ENCODE assay signal across 1 cellular context in the genomic region with DNA sequence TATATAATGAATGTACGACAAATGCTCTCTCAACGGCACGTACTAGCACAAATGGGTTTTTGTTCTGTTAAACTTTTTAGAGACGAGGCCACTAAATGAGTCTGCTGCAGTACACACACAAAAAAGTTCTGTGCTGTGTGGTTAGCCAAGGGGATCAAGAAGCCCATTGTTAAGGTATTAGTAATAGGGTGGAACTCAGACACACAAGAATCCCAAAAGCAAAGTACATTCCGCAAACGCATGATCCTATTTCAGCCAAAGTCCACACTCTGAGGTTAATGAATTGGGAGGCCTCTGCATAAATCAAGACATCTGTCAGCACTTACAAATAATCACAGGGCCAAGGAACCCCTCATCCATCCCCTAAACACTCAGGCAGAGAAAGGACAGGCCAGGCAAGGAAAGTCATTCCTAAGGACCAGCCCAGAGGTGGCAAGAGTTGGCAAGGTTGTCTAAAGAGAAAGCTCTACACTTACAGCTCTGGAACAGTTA.
TF ChIP-seq lines count a peak whose summit lies in the region.

No MANE protein-coding gene starts in this region.

TF ChIP-seq in HepG2, 621 proteins besides CTCF, POLR2A, EP300 and RAD21 (continues in another document):
- TF ChIP-seq, protein P1, sequence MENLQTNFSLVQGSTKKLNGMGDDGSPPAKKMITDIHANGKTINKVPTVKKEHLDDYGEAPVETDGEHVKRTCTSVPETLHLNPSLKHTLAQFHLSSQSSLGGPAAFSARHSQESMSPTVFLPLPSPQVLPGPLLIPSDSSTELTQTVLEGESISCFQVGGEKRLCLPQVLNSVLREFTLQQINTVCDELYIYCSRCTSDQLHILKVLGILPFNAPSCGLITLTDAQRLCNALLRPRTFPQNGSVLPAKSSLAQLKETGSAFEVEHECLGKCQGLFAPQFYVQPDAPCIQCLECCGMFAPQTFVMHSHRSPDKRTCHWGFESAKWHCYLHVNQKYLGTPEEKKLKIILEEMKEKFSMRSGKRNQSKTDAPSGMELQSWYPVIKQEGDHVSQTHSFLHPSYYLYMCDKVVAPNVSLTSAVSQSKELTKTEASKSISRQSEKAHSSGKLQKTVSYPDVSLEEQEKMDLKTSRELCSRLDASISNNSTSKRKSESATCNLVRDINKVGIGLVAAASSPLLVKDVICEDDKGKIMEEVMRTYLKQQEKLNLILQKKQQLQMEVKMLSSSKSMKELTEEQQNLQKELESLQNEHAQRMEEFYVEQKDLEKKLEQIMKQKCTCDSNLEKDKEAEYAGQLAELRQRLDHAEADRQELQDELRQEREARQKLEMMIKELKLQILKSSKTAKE (CRISPR knock-in tag; IDR thresholded peaks at IDR 0.05; ENCODE audit: borderline replicate concordance) = peak; percentile 48; the same call in 1 of the 2 replicates
- no peak for TF ChIP-seq ZNF644 (CRISPR knock-in tag; IDR thresholded peaks at IDR 0.05; ENCODE audit: low read depth)
- no peak for TF ChIP-seq HNRNPUL1 (IDR thresholded peaks at IDR 0.05; ENCODE audit: low read depth, low read length)
- no peak for TF ChIP-seq PHB2 (IDR thresholded peaks at IDR 0.05; ENCODE audit: partially characterized antibody)
- no peak for TF ChIP-seq GLI4 (CRISPR knock-in tag; IDR thresholded peaks at IDR 0.05; ENCODE audit: borderline replicate concordance)
- peak; percentile 42 for TF ChIP-seq HNRNPLL (IDR thresholded peaks at IDR 0.05; ENCODE audit: low read depth, low read length, poor library complexity, severe bottlenecking)
- TF ChIP-seq TSC22D2 (CRISPR knock-in tag; IDR thresholded peaks at IDR 0.05; ENCODE audit: borderline replicate concordance) = no peak
- TF ChIP-seq ARID5B (CRISPR knock-in tag; IDR thresholded peaks at IDR 0.05) = peak; percentile 86
- no peak for TF ChIP-seq ZNF589 (CRISPR knock-in tag; conservative IDR thresholded peaks at IDR 0.05)
- peak; percentile 81 for TF ChIP-seq HNF4G (IDR thresholded peaks at IDR 0.05; ENCODE audit: borderline replicate concordance, low read depth, low read length)
- TF ChIP-seq HNF4G (CRISPR knock-in tag; IDR thresholded peaks at IDR 0.05; ENCODE audit: borderline replicate concordance, low read depth) = 0 out of 2 replicates have a peak, but pooled peaks have one; percentile 48
- peak; percentile 81 for TF ChIP-seq GATAD2A (CRISPR knock-in tag; IDR thresholded peaks at IDR 0.05)
- TF ChIP-seq ZNF7 (CRISPR knock-in tag; IDR thresholded peaks at IDR 0.05) = peak; percentile 49
- TF ChIP-seq, protein P2, sequence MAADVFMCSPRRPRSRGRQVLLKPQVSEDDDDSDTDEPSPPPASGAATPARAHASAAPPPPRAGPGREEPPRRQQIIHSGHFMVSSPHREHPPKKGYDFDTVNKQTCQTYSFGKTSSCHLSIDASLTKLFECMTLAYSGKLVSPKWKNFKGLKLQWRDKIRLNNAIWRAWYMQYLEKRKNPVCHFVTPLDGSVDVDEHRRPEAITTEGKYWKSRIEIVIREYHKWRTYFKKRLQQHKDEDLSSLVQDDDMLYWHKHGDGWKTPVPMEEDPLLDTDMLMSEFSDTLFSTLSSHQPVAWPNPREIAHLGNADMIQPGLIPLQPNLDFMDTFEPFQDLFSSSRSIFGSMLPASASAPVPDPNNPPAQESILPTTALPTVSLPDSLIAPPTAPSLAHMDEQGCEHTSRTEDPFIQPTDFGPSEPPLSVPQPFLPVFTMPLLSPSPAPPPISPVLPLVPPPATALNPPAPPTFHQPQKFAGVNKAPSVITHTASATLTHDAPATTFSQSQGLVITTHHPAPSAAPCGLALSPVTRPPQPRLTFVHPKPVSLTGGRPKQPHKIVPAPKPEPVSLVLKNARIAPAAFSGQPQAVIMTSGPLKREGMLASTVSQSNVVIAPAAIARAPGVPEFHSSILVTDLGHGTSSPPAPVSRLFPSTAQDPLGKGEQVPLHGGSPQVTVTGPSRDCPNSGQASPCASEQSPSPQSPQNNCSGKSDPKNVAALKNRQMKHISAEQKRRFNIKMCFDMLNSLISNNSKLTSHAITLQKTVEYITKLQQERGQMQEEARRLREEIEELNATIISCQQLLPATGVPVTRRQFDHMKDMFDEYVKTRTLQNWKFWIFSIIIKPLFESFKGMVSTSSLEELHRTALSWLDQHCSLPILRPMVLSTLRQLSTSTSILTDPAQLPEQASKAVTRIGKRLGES (CRISPR knock-in tag; IDR thresholded peaks at IDR 0.05; ENCODE audit: borderline replicate concordance) = 0 out of 2 replicates have a peak, but pooled peaks have one; percentile 72
- TF ChIP-seq TEAD3 (CRISPR knock-in tag; optimal IDR thresholded peaks at IDR 0.05; ENCODE audit: borderline replicate concordance) = peak; percentile 89
- TF ChIP-seq ETV5 (CRISPR knock-in tag; IDR thresholded peaks at IDR 0.05; ENCODE audit: borderline replicate concordance) = no peak; the same call in 1 of the 2 replicates
- TF ChIP-seq ZNF629 (CRISPR knock-in tag; conservative IDR thresholded peaks at IDR 0.05) = peak; percentile 22; the same call in 1 of the 2 replicates
- TF ChIP-seq ZNF17 (CRISPR knock-in tag; IDR thresholded peaks at IDR 0.05) = no peak
- TF ChIP-seq SAP130 (CRISPR knock-in tag; IDR thresholded peaks at IDR 0.05; ENCODE audit: low read depth) = peak; percentile 35
- TF ChIP-seq, protein P3, sequence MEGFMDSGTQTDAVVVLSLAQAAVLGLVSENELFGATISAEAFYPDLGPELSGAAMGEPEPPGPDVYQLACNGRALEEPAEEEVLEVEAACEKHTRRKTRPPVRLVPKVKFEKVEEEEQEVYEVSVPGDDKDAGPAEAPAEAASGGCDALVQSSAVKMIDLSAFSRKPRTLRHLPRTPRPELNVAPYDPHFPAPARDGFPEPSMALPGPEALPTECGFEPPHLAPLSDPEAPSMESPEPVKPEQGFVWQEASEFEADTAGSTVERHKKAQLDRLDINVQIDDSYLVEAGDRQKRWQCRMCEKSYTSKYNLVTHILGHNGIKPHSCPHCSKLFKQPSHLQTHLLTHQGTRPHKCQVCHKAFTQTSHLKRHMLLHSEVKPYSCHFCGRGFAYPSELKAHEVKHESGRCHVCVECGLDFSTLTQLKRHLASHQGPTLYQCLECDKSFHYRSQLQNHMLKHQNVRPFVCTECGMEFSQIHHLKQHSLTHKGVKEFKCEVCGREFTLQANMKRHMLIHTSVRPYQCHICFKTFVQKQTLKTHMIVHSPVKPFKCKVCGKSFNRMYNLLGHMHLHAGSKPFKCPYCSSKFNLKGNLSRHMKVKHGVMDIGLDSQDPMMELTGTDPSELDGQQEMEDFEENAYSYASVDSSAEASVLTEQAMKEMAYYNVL (CRISPR knock-in tag; IDR thresholded peaks at IDR 0.05; ENCODE audit: borderline replicate concordance) = peak; percentile 31; the same call in 1 of the 2 replicates
- TF ChIP-seq, protein P4, sequence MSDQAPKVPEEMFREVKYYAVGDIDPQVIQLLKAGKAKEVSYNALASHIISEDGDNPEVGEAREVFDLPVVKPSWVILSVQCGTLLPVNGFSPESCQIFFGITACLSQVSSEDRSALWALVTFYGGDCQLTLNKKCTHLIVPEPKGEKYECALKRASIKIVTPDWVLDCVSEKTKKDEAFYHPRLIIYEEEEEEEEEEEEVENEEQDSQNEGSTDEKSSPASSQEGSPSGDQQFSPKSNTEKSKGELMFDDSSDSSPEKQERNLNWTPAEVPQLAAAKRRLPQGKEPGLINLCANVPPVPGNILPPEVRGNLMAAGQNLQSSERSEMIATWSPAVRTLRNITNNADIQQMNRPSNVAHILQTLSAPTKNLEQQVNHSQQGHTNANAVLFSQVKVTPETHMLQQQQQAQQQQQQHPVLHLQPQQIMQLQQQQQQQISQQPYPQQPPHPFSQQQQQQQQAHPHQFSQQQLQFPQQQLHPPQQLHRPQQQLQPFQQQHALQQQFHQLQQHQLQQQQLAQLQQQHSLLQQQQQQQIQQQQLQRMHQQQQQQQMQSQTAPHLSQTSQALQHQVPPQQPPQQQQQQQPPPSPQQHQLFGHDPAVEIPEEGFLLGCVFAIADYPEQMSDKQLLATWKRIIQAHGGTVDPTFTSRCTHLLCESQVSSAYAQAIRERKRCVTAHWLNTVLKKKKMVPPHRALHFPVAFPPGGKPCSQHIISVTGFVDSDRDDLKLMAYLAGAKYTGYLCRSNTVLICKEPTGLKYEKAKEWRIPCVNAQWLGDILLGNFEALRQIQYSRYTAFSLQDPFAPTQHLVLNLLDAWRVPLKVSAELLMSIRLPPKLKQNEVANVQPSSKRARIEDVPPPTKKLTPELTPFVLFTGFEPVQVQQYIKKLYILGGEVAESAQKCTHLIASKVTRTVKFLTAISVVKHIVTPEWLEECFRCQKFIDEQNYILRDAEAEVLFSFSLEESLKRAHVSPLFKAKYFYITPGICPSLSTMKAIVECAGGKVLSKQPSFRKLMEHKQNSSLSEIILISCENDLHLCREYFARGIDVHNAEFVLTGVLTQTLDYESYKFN (CRISPR knock-in tag; conservative IDR thresholded peaks at IDR 0.05) = peak; percentile 78
- TF ChIP-seq, protein P5, sequence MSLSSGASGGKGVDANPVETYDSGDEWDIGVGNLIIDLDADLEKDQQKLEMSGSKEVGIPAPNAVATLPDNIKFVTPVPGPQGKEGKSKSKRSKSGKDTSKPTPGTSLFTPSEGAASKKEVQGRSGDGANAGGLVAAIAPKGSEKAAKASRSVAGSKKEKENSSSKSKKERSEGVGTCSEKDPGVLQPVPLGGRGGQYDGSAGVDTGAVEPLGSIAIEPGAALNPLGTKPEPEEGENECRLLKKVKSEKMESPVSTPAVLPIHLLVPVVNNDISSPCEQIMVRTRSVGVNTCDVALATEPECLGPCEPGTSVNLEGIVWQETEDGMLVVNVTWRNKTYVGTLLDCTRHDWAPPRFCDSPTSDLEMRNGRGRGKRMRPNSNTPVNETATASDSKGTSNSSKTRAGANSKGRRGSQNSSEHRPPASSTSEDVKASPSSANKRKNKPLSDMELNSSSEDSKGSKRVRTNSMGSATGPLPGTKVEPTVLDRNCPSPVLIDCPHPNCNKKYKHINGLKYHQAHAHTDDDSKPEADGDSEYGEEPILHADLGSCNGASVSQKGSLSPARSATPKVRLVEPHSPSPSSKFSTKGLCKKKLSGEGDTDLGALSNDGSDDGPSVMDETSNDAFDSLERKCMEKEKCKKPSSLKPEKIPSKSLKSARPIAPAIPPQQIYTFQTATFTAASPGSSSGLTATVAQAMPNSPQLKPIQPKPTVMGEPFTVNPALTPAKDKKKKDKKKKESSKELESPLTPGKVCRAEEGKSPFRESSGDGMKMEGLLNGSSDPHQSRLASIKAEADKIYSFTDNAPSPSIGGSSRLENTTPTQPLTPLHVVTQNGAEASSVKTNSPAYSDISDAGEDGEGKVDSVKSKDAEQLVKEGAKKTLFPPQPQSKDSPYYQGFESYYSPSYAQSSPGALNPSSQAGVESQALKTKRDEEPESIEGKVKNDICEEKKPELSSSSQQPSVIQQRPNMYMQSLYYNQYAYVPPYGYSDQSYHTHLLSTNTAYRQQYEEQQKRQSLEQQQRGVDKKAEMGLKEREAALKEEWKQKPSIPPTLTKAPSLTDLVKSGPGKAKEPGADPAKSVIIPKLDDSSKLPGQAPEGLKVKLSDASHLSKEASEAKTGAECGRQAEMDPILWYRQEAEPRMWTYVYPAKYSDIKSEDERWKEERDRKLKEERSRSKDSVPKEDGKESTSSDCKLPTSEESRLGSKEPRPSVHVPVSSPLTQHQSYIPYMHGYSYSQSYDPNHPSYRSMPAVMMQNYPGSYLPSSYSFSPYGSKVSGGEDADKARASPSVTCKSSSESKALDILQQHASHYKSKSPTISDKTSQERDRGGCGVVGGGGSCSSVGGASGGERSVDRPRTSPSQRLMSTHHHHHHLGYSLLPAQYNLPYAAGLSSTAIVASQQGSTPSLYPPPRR (CRISPR knock-in tag; IDR thresholded peaks at IDR 0.05; ENCODE audit: borderline replicate concordance) = peak; percentile 52; the same call in 1 of the 2 replicates
- peak; percentile 33; the same call in 1 of the 2 replicates for TF ChIP-seq RXRB (CRISPR knock-in tag; IDR thresholded peaks at IDR 0.05; ENCODE audit: borderline replicate concordance)
- peak; percentile 73 for TF ChIP-seq ZMYM3 (CRISPR knock-in tag; IDR thresholded peaks at IDR 0.05)
- no peak for TF ChIP-seq SRSF4 (IDR thresholded peaks at IDR 0.05; ENCODE audit: low read depth, low read length, poor library complexity, severe bottlenecking)
- TF ChIP-seq MBD4 (IDR thresholded peaks at IDR 0.05; ENCODE audit: borderline replicate concordance, low read length) = peak; percentile 62; the same call in 1 of the 2 replicates
- TF ChIP-seq PBX2 (CRISPR knock-in tag; IDR thresholded peaks at IDR 0.05) = no peak
- peak; percentile 82 for TF ChIP-seq GFI1 (CRISPR knock-in tag; IDR thresholded peaks at IDR 0.05; ENCODE audit: borderline replicate concordance)
- TF ChIP-seq RXRA (CRISPR knock-in tag; IDR thresholded peaks at IDR 0.05) = peak; percentile 28; the same call in 1 of the 2 replicates
- TF ChIP-seq GATAD1 (CRISPR knock-in tag; IDR thresholded peaks at IDR 0.05) = no peak
- peak; percentile 60; the same call in 1 of the 2 replicates for TF ChIP-seq HOXA9 (CRISPR knock-in tag; IDR thresholded peaks at IDR 0.05; ENCODE audit: borderline replicate concordance)
